38 cellular contexts compared by ENCODE assay signal in genomic region chr2:23459032-23459431, GRCh38.
"Had no signal": no experiment of that assay in that cellular context is flagged by ENCODE, and none has a peak within 500 bp of the region (broad histone marks: within the 10 kb centered on the region; RNA-seq: fewer than 3 reads in every experiment).

No MANE protein-coding gene starts in this region.

- H3K27ac Mint-ChIP-seq: activated naive CD4-positive, alpha-beta T cell treated with anti-CD3 and anti-CD28 coated beads for 36 hours; activated naive CD4-positive, alpha-beta T cell treated with anti-CD3 and anti-CD28 coated beads, Interleukin-2, amount 10 ng/mL, durations not matched to agents 7 days and 5 days; activated naive CD4-positive, alpha-beta T cell treated with anti-CD3 and anti-CD28 coated beads, Interleukin-2, amount 50 U/mL, for 24 hours; activated naive CD4-positive, alpha-beta T cell treated with anti-CD3 and anti-CD28 coated beads, Interleukin-2, amount 50 U/mL, for 72 hours; activated naive CD8-positive, alpha-beta T cell; activated naive CD8-positive, alpha-beta T cell treated with anti-CD3 and anti-CD28 coated beads for 36 hours; activated naive CD8-positive, alpha-beta T cell treated with anti-CD3 and anti-CD28 coated beads, Interleukin-2, amount 10 ng/mL, durations not matched to agents 7 days and 5 days; activated naive CD8-positive, alpha-beta T cell treated with anti-CD3 and anti-CD28 coated beads, Interleukin-2, amount 50 U/mL, for 24 hours; activated T-cell treated with anti-CD3 and anti-CD28 coated beads, Interleukin-2, amount 50 U/mL, for 24 hours; activated T-cell treated with anti-CD3 and anti-CD28 coated beads, Interleukin-2, amount 50 U/mL, for 72 hours; activated T-helper 1 cell treated with anti-CD3 and anti-CD28 coated beads, Interleukin-12 subunit alpha, Interleukin-12 subunit beta, Interleukin-2, Interleukin-4 antibody, amounts not matched to agents 30 ng/mL and 10 ng/mL and 1 ng/mL, durations not matched to agents 14 hours and 24 hours and 36 hours; activated T-helper 17 cell treated with anti-CD3 and anti-CD28 coated beads, Interleukin-2, amount 50 U/mL, for 72 hours; activated T-helper 2 cell treated with anti-CD3 and anti-CD28 coated beads, Interferon-gamma antibody, Interleukin-2, Interleukin-4, amounts not matched to agents 10 μg/mL and 5 μg/mL and 100 μg/mL, durations not matched to agents 14 hours and 24 hours and 36 hours; brain had no signal

- FAIRE-seq: astrocyte had no signal

- H3K36me3 ChIP-seq: adrenal gland, ascending aorta, brain microvascular endothelial cell, breast epithelium, cardiac muscle cell had no signal

- H3K4me1 ChIP-seq: ascending aorta, body of pancreas, breast epithelium had no signal

- H3K27ac ChIP-seq: adrenal gland, ascending aorta, body of pancreas, brain microvascular endothelial cell, breast epithelium, cardiac muscle cell had no signal

- H3K27me3 Mint-ChIP-seq: brain had no signal

- DNase-seq: activated effector memory CD4-positive, alpha-beta T cell treated with anti-CD3 and anti-CD28 coated beads, Interleukin-2, amount 50 U/mL, for 16 hours; activated effector memory CD4-positive, alpha-beta T cell treated with Interleukin-2 at 50 U/mL for 16 hours; activated gamma-delta T cell; activated gamma-delta T cell treated with Interleukin-2 at 50 U/mL for 16 hours; activated naive CD4-positive, alpha-beta T cell; activated naive CD4-positive, alpha-beta T cell treated with anti-CD3 and anti-CD28 coated beads for 36 hours; activated naive CD4-positive, alpha-beta T cell treated with anti-CD3 and anti-CD28 coated beads, Interleukin-2, amount 10 ng/mL, durations not matched to agents 7 days and 5 days; activated naive CD4-positive, alpha-beta T cell treated with anti-CD3 and anti-CD28 coated beads, Interleukin-2, amount 50 U/mL, for 16 hours; activated naive CD4-positive, alpha-beta T cell treated with Interleukin-2 at 50 U/mL for 16 hours; activated naive CD8-positive, alpha-beta T cell treated with anti-CD3 and anti-CD28 coated beads for 36 hours; activated naive CD8-positive, alpha-beta T cell treated with anti-CD3 and anti-CD28 coated beads, Interleukin-2, amount 10 ng/mL, durations not matched to agents 7 days and 5 days; activated naive CD8-positive, alpha-beta T cell treated with anti-CD3 and anti-CD28 coated beads, Interleukin-2, amount 50 U/mL, for 24 hours; activated T-cell treated with anti-CD3 and anti-CD28 coated beads, Interleukin-2, amount 50 U/mL, for 1 hour; activated T-cell treated with anti-CD3 and anti-CD28 coated beads, Interleukin-2, amount 50 U/mL, for 24 hours; activated T-cell treated with anti-CD3 and anti-CD28 coated beads, Interleukin-2, amount 50 U/mL, for 4 hours; activated T-cell treated with anti-CD3 and anti-CD28 coated beads, Interleukin-2, amount 50 U/mL, for 72 hours; amniotic stem cell; amygdala; anterior cingulate cortex; aorta; body of pancreas; brain microvascular endothelial cell; caudate nucleus; central memory CD4-positive, alpha-beta T cell; cerebellar nuclear complex had no signal

- H3K36me3 Mint-ChIP-seq: activated naive CD4-positive, alpha-beta T cell treated with anti-CD3 and anti-CD28 coated beads, Interleukin-2, amount 10 ng/mL, durations not matched to agents 7 days and 5 days; activated naive CD4-positive, alpha-beta T cell treated with anti-CD3 and anti-CD28 coated beads, Interleukin-2, amount 50 U/mL, for 24 hours; activated naive CD4-positive, alpha-beta T cell treated with anti-CD3 and anti-CD28 coated beads, Interleukin-2, amount 50 U/mL, for 72 hours; activated naive CD8-positive, alpha-beta T cell; activated naive CD8-positive, alpha-beta T cell treated with anti-CD3 and anti-CD28 coated beads for 36 hours; activated naive CD8-positive, alpha-beta T cell treated with anti-CD3 and anti-CD28 coated beads, Interleukin-2, amount 10 ng/mL, durations not matched to agents 7 days and 5 days; brain had no signal

- H3K4me1 Mint-ChIP-seq: activated T-helper 17 cell treated with anti-CD3 and anti-CD28 coated beads, Interleukin-2, amount 50 U/mL, for 72 hours; central memory CD8-positive, alpha-beta T cell had no signal

- H3K9me3 ChIP-seq: adrenal gland, ascending aorta, body of pancreas, breast epithelium had no signal

- H3K4me3 Mint-ChIP-seq: activated naive CD4-positive, alpha-beta T cell treated with anti-CD3 and anti-CD28 coated beads for 36 hours; activated naive CD4-positive, alpha-beta T cell treated with anti-CD3 and anti-CD28 coated beads, Interleukin-2, amount 10 ng/mL, durations not matched to agents 7 days and 5 days; activated naive CD4-positive, alpha-beta T cell treated with anti-CD3 and anti-CD28 coated beads, Interleukin-2, amount 50 U/mL, for 24 hours; activated naive CD8-positive, alpha-beta T cell; activated naive CD8-positive, alpha-beta T cell treated with anti-CD3 and anti-CD28 coated beads for 36 hours; activated naive CD8-positive, alpha-beta T cell treated with anti-CD3 and anti-CD28 coated beads, Interleukin-2, amount 10 ng/mL, durations not matched to agents 7 days and 5 days; activated naive CD8-positive, alpha-beta T cell treated with anti-CD3 and anti-CD28 coated beads, Interleukin-2, amount 50 U/mL, for 24 hours; activated T-cell treated with anti-CD3 and anti-CD28 coated beads, Interleukin-2, amount 50 U/mL, for 24 hours; activated T-cell treated with anti-CD3 and anti-CD28 coated beads, Interleukin-2, amount 50 U/mL, for 4 hours; activated T-cell treated with anti-CD3 and anti-CD28 coated beads, Interleukin-2, amount 50 U/mL, for 72 hours; activated T-helper 1 cell treated with anti-CD3 and anti-CD28 coated beads, Interleukin-12 subunit alpha, Interleukin-12 subunit beta, Interleukin-2, Interleukin-4 antibody, amounts not matched to agents 30 ng/mL and 10 ng/mL and 1 ng/mL, durations not matched to agents 14 hours and 24 hours and 36 hours; activated T-helper 17 cell treated with anti-CD3 and anti-CD28 coated beads, Interleukin-2, amount 50 U/mL, for 72 hours; brain; central memory CD8-positive, alpha-beta T cell had no signal

- H3K27me3 ChIP-seq: adrenal gland, ascending aorta, body of pancreas, brain microvascular endothelial cell, cardiac muscle cell had no signal

- H3K9me3 Mint-ChIP-seq: activated naive CD4-positive, alpha-beta T cell treated with anti-CD3 and anti-CD28 coated beads for 36 hours; activated naive CD4-positive, alpha-beta T cell treated with anti-CD3 and anti-CD28 coated beads, Interleukin-2, amount 10 ng/mL, durations not matched to agents 7 days and 5 days; activated naive CD4-positive, alpha-beta T cell treated with anti-CD3 and anti-CD28 coated beads, Interleukin-2, amount 50 U/mL, for 24 hours; activated naive CD4-positive, alpha-beta T cell treated with anti-CD3 and anti-CD28 coated beads, Interleukin-2, amount 50 U/mL, for 72 hours; activated naive CD8-positive, alpha-beta T cell treated with anti-CD3 and anti-CD28 coated beads for 36 hours; activated naive CD8-positive, alpha-beta T cell treated with anti-CD3 and anti-CD28 coated beads, Interleukin-2, amount 10 ng/mL, durations not matched to agents 7 days and 5 days; activated naive CD8-positive, alpha-beta T cell treated with anti-CD3 and anti-CD28 coated beads, Interleukin-2, amount 50 U/mL, for 24 hours; activated T-cell treated with anti-CD3 and anti-CD28 coated beads, Interleukin-2, amount 50 U/mL, for 24 hours; activated T-cell treated with anti-CD3 and anti-CD28 coated beads, Interleukin-2, amount 50 U/mL, for 4 hours; activated T-cell treated with anti-CD3 and anti-CD28 coated beads, Interleukin-2, amount 50 U/mL, for 72 hours; activated T-helper 1 cell treated with anti-CD3 and anti-CD28 coated beads, Interleukin-12 subunit alpha, Interleukin-12 subunit beta, Interleukin-2, Interleukin-4 antibody, amounts not matched to agents 30 ng/mL and 10 ng/mL and 1 ng/mL, durations not matched to agents 14 hours and 24 hours and 36 hours; activated T-helper 17 cell treated with anti-CD3 and anti-CD28 coated beads, Interleukin-2, amount 50 U/mL, for 72 hours; activated T-helper 2 cell treated with anti-CD3 and anti-CD28 coated beads, Interferon-gamma antibody, Interleukin-2, Interleukin-4, amounts not matched to agents 10 μg/mL and 5 μg/mL and 100 μg/mL, durations not matched to agents 14 hours and 24 hours and 36 hours; central memory CD8-positive, alpha-beta T cell had no signal

- H3K4me3 ChIP-seq: adrenal gland, ascending aorta, body of pancreas, breast epithelium, cardiac muscle cell had no signal

- ATAC-seq: activated naive CD4-positive, alpha-beta T cell treated with anti-CD3 and anti-CD28 coated beads, Interleukin-2, amount 50 U/mL, for 72 hours; activated naive CD8-positive, alpha-beta T cell treated with anti-CD3 and anti-CD28 coated beads, Interleukin-2, amount 50 U/mL, for 24 hours; activated T-cell treated with anti-CD3 and anti-CD28 coated beads, Interleukin-2, amount 50 U/mL, for 4 hours; activated T-cell treated with anti-CD3 and anti-CD28 coated beads, Interleukin-2, amount 50 U/mL, for 72 hours; activated T-helper 17 cell treated with anti-CD3 and anti-CD28 coated beads, Interleukin-2, amount 50 U/mL, for 72 hours; body of pancreas had no signal
